24 cellular contexts compared by ENCODE assay signal in genomic region chr5:157063776-157064430, GRCh38. TPM values are rescaled to one million over a fixed set of nuclear protein-coding genes. Genes with fewer than 3 reads are reported as not detected.
"Had no signal": no experiment of that assay in that cellular context is flagged by ENCODE, and none has a peak within 500 bp of the region (broad histone marks: within the 10 kb centered on the region; RNA-seq: fewer than 3 reads in every experiment).

No MANE protein-coding gene starts in this region.

- H3K4me2 ChIP-seq: neural progenitor cell had no signal

- H3K36me3 ChIP-seq: brain microvascular endothelial cell, neural progenitor cell, prostate gland, right atrium auricular region, stomach, thoracic aorta had no signal

- H3K27ac Mint-ChIP-seq: activated B cell treated with CpG ODN at 0.5 μM for 24 hours; activated CD4-positive, alpha-beta memory T cell treated with anti-CD3 and anti-CD28 coated beads for 36 hours; activated naive CD8-positive, alpha-beta T cell treated with anti-CD3 and anti-CD28 coated beads, Interleukin-2, amount 50 U/mL, for 24 hours; activated T-helper 2 cell treated with anti-CD3 and anti-CD28 coated beads, Interferon-gamma antibody, Interleukin-2, Interleukin-4, amounts not matched to agents 10 μg/mL and 5 μg/mL and 100 μg/mL, durations not matched to agents 14 hours and 24 hours and 36 hours; endodermal cell; neural progenitor cell had no signal

- H3K4me3 ChIP-seq: lung, neural progenitor cell, prostate gland, right atrium auricular region, stomach, thoracic aorta had no signal

- H3K9ac ChIP-seq: neural progenitor cell had no signal

- H2AFZ ChIP-seq: neural progenitor cell had no signal

- H3K27me3 ChIP-seq: brain microvascular endothelial cell, foreskin keratinocyte, neural progenitor cell, right atrium auricular region, stomach had no signal

- H3K4me3 Mint-ChIP-seq: activated B cell treated with CpG ODN at 0.5 μM for 24 hours; activated CD4-positive, alpha-beta memory T cell treated with anti-CD3 and anti-CD28 coated beads for 36 hours; activated naive CD8-positive, alpha-beta T cell treated with anti-CD3 and anti-CD28 coated beads, Interleukin-2, amount 50 U/mL, for 24 hours; endodermal cell; neural progenitor cell had no signal

- H3K27me3 Mint-ChIP-seq: activated B cell treated with CpG ODN at 0.5 μM for 24 hours; activated CD4-positive, alpha-beta memory T cell treated with anti-CD3 and anti-CD28 coated beads for 36 hours had no signal

- ATAC-seq: activated naive CD8-positive, alpha-beta T cell treated with anti-CD3 and anti-CD28 coated beads, Interleukin-2, amount 50 U/mL, for 24 hours; foreskin keratinocyte had no signal

- H3K4me1 ChIP-seq: foreskin keratinocyte, neural progenitor cell, prostate gland, right atrium auricular region had no signal

- DNase-seq: activated B cell treated with CpG ODN at 0.5 μM for 24 hours; activated CD4-positive, alpha-beta memory T cell treated with anti-CD3 and anti-CD28 coated beads for 36 hours; activated CD4-positive, alpha-beta T cell treated with anti-CD3 and anti-CD28 coated beads for 4 hours; activated naive CD4-positive, alpha-beta T cell treated with Interleukin-2 at 50 U/mL for 16 hours; activated naive CD8-positive, alpha-beta T cell treated with anti-CD3 and anti-CD28 coated beads, Interleukin-2, amount 50 U/mL, for 24 hours; activated T-cell treated with anti-CD3 and anti-CD28 coated beads, Interleukin-2, amount 50 U/mL, for 1 hour; aorta; brain microvascular endothelial cell; central memory CD4-positive, alpha-beta T cell; endodermal cell; foreskin keratinocyte; glutamatergic neuron; hypothalamus; islet precursor cell; stimulated activated CD4-positive, alpha-beta T cell treated with anti-CD3 and anti-CD28 coated beads, Interleukin-2, amount 100 ng/mL, for 24 hours; stomach had no signal

- FAIRE-seq: colon had no signal

- H3K9me3 Mint-ChIP-seq: activated B cell treated with CpG ODN at 0.5 μM for 24 hours; activated CD4-positive, alpha-beta memory T cell treated with anti-CD3 and anti-CD28 coated beads for 36 hours; activated naive CD8-positive, alpha-beta T cell treated with anti-CD3 and anti-CD28 coated beads, Interleukin-2, amount 50 U/mL, for 24 hours; activated T-helper 2 cell treated with anti-CD3 and anti-CD28 coated beads, Interferon-gamma antibody, Interleukin-2, Interleukin-4, amounts not matched to agents 10 μg/mL and 5 μg/mL and 100 μg/mL, durations not matched to agents 14 hours and 24 hours and 36 hours; endodermal cell; neural progenitor cell had no signal

- H3K9me3 ChIP-seq: prostate gland, right atrium auricular region, stomach, thoracic aorta had no signal

- H3K27ac ChIP-seq: brain microvascular endothelial cell, foreskin keratinocyte, neural progenitor cell, prostate gland, right atrium auricular region, stomach, thoracic aorta had no signal

- H3K4me1 Mint-ChIP-seq: activated B cell treated with CpG ODN at 0.5 μM for 24 hours, neural progenitor cell had no signal

- H3K36me3 Mint-ChIP-seq: activated CD4-positive, alpha-beta memory T cell treated with anti-CD3 and anti-CD28 coated beads for 36 hours; neural progenitor cell had no signal

RNA-seq across cellular contexts. Expression of gene HAVCR1, which starts 5.0 kb away (rescaled TPM):
- total RNA-seq: activated B cell treated with CpG ODN at 0.5 μM for 24 hours, fibroblast of lung, foreskin keratinocyte, right atrium auricular region had no signal
- polyA plus RNA-seq: aorta, fibroblast of lung, foreskin keratinocyte, stomach had no signal

RNA-seq across cellular contexts. Expression of gene HAVCR2, which starts 44.9 kb away (rescaled TPM):
- total RNA-seq: foreskin keratinocyte had no signal
- polyA plus RNA-seq: foreskin keratinocyte had no signal
